Comparison of ENCODE assay signal across 8 cellular contexts in the genomic region with DNA sequence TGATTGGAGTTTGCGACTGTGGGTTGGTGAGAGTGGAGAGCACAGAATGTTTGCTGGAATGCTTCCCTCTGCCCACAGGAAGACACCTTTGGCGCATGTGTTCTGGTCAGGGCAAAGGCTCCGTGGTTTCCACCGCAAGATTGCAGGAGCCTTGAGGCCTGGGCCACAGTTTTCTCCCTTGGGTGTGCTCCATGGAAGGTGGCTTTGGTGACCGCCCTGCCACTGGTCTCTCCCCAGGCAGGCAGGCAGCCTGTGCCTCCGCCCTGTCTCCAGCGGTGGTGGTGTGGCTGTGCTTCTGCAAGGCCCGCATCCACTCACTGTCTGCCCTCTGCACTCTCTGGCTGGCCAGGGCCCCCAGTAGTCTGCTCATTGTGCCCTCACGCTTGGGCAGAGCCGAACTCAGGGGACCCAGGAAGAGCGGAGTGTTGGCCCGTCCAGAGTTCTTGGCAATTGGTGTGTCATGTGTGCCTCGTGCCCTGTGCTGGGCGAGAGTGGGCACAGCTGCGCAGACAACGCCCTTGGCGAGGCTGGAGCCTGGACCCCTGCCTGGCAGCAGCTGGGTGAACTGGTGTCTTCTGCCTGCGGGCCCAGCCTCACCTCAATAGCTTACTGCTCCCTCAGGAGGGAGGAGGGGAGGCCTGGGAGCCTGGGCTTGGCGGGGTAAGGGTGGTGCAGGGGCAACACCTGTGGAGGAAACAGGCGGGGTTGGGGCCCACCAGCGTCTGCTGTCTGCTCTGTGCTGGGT. TPM values are rescaled to one million over a fixed set of nuclear protein-coding genes. Genes with fewer than 3 reads are reported as not detected.
DNase-seq lines count a peak whose midpoint lies in the region; ATAC-seq, FAIRE-seq and TF ChIP-seq lines count a peak whose summit lies in the region.

No MANE protein-coding gene starts in this region.

- intact Hi-C loops in dorsolateral prefrontal cortex (cut with DNase I): loop anchor here in 1 of 2 donors (2.0 to 5.0 kb wide), 3 partner anchors 33 to 345 kb away; a partner anchor contains a TSS
- intact Hi-C loops in pancreas (cut with DNase I): no loop called here

- no peak for FAIRE-seq in pancreas (lab: Jason Lieb, UNC)

- H3K9ac ChIP-seq in OCI-LY1 (ENCODE audit: low read length): peak overlapping the region; percentile 75; the same call in 1 of the 2 replicates

- H3K9me2 ChIP-seq in DOHH2 (replicated peaks; ENCODE audit: control insufficient read depth, low read length) (no peaks in the 10 kb centered on the region), OCI-LY1 (ENCODE audit: low read depth, low read length) (no peaks in the 10 kb centered on the region)

- TF ChIP-seq CTCF in DOHH2 (IDR thresholded peaks at IDR 0.05; ENCODE audit: low read depth, low read length, poor library complexity, severe bottlenecking) (no peak), OCI-LY1 (IDR thresholded peaks at IDR 0.05; ENCODE audit: low read length) (no peak), dorsolateral prefrontal cortex (IDR thresholded peaks at IDR 0.05 in 54 of 56, conservative IDR thresholded peaks at IDR 0.05 in 2 of 56; ENCODE audit: low read depth in 1 of 56, partially characterized antibody in 56 of 56) (no peak), pancreas (IDR thresholded peaks at IDR 0.05) (no peak)

- H2AFZ ChIP-seq in OCI-LY1 (ENCODE audit: low read length): no peak overlapping the region

- DNase-seq in dorsolateral prefrontal cortex (peak in 2 of 10 donors; percentile 40 to 62), pancreas (peak in 4 of 6 donors; percentile 19 to 76 (median 37)), SKM-1 treated with dmso at 0.1 percent for 144 hours (lab: John Stamatoyannopoulos, UW; ENCODE audit: unreplicated experiment) (no peak), T1000 (lab: John Stamatoyannopoulos, UW) (no peak)

- WGBS in pancreas, 2 donors: 52 to 53% methylated on average over 19 to 21 of the region's 21 CpGs

- H3K4me3 ChIP-seq in DOHH2 (ENCODE audit: low read length): peak overlapping the region; percentile 81
- peak overlapping the region; percentile 80 for H3K4me3 ChIP-seq in OCI-LY1 (ENCODE audit: low read depth, low read length, poor library complexity, severe bottlenecking)
- H3K4me3 ChIP-seq in dorsolateral prefrontal cortex: peak overlapping the region; percentile 3 to 100 (median 95)
- H3K4me3 ChIP-seq in pancreas: peak overlapping the region in 3 of 4 donors; percentile 79 to 97 (median 84)

- peaks cover 15% of the 10 kb centered on the region for H3K36me3 ChIP-seq in DOHH2 (ENCODE audit: control insufficient read depth, low read length)
- peaks cover 3% of the 10 kb centered on the region; the same call in 1 of the 2 replicates for H3K36me3 ChIP-seq in OCI-LY1 (ENCODE audit: insufficient read depth, low read length)
- peaks cover 0 to under 1% (median 0%) of the 10 kb centered on the region in 3 donors for H3K36me3 ChIP-seq in pancreas

- H3K27ac ChIP-seq in DOHH2 (ENCODE audit: low read depth, low read length): no peak overlapping the region
- peak overlapping the region; percentile 19 for H3K27ac ChIP-seq in OCI-LY1 (ENCODE audit: low read depth, low read length, poor library complexity, severe bottlenecking)
- H3K27ac ChIP-seq in dorsolateral prefrontal cortex: peak overlapping the region in 55 of 59 donors; percentile 29 to 100 (median 97)
- peak overlapping the region; percentile 87 to 96 (median 92) for H3K27ac ChIP-seq in pancreas

- H3K4me1 ChIP-seq in DOHH2 (ENCODE audit: control insufficient read depth, low read length): peaks cover 59% of the 10 kb centered on the region
- peaks cover 51% of the 10 kb centered on the region for H3K4me1 ChIP-seq in OCI-LY1 (ENCODE audit: insufficient read depth, low read length, severe bottlenecking)
- H3K4me1 ChIP-seq in pancreas: peaks cover 11 to 25% (median 25%) of the 10 kb centered on the region in 3 donors

- H3K27me3 ChIP-seq in DOHH2 (ENCODE audit: control insufficient read depth, low read length): no peaks in the 10 kb centered on the region
- H3K27me3 ChIP-seq in OCI-LY1 (ENCODE audit: insufficient read depth, low read length): no peaks in the 10 kb centered on the region
- H3K27me3 ChIP-seq in dorsolateral prefrontal cortex: no peaks in the 10 kb centered on the region
- H3K27me3 ChIP-seq in pancreas: no peaks in the 10 kb centered on the region

- H3K79me2 ChIP-seq in DOHH2 (ENCODE audit: control insufficient read depth, low read length) (peaks cover 67% of the 10 kb centered on the region), OCI-LY1 (ENCODE audit: insufficient read depth, low read length) (peaks cover 27% of the 10 kb centered on the region; the same call in 1 of the 2 replicates)

- H4K20me1 ChIP-seq in DOHH2 (ENCODE audit: control insufficient read depth, insufficient read depth, low read depth, low read length) (peaks cover 18% of the 10 kb centered on the region; the same call in 1 of the 2 replicates), OCI-LY1 (ENCODE audit: insufficient read depth, low read length) (no peaks in the 10 kb centered on the region)

- no peaks in the 10 kb centered on the region for H3K9me3 ChIP-seq in DOHH2 (ENCODE audit: control insufficient read depth, insufficient read depth, low read length)
- no peaks in the 10 kb centered on the region for H3K9me3 ChIP-seq in OCI-LY1 (ENCODE audit: low read length)
- no peaks in the 10 kb centered on the region for H3K9me3 ChIP-seq in pancreas

- H3F3A ChIP-seq in DOHH2 (ENCODE audit: control insufficient read depth, insufficient read depth): peaks cover 6% of the 10 kb centered on the region
- no peaks in the 10 kb centered on the region for H3F3A ChIP-seq in OCI-LY1 (ENCODE audit: insufficient read depth, low read length)

- H3K4me2 ChIP-seq in DOHH2 (ENCODE audit: low read length) (peak overlapping the region; percentile 86), OCI-LY1 (ENCODE audit: low read length) (peak overlapping the region; percentile 95)

- ATAC-seq in pancreas (no peak), HG03342 (IDR thresholded peaks at IDR 0.05; ENCODE audit: unreplicated experiment) (no peak), HG02870 (IDR thresholded peaks at IDR 0.05; ENCODE audit: unreplicated experiment) (no peak)

RNA-seq across cellular contexts. Expression of a gene that starts 2.0 kb away (rescaled TPM):
- total RNA-seq in dorsolateral prefrontal cortex: 100 to 1,000 TPM; 226 to 417 (median 315) TPM
- total RNA-seq in pancreas: 100 to 1,000 TPM in 2 of 6 donors, 10 to 100 TPM in 4; 71.5 to 114 (median 98.6) TPM
- polyA plus RNA-seq in pancreas: 100 to 1,000 TPM; 317 TPM

RNA-seq across cellular contexts. Expression of a gene that starts 7.7 kb away (rescaled TPM):
- total RNA-seq in dorsolateral prefrontal cortex: 10 to 100 TPM in 112 of 120 experiments, 1 to 10 TPM in 8; 6.4 to 80.4 (median 20.6) TPM
- under 1 TPM; 0.08 to 0.69 (median 0.34) TPM for total RNA-seq in pancreas
- polyA plus RNA-seq in pancreas: under 1 TPM; 0.59 to 0.80 TPM

RNA-seq across cellular contexts. Expression of a gene that starts 23.6 kb away (rescaled TPM):
- 10 to 100 TPM in 55 of 120 experiments, 1 to 10 TPM in 65; 6.6 to 16.0 (median 9.7) TPM for total RNA-seq in dorsolateral prefrontal cortex
- total RNA-seq in pancreas: 10 to 100 TPM in 1 of 6 donors, 1 to 10 TPM in 5; 6.1 to 14.4 (median 8.0) TPM
- polyA plus RNA-seq in pancreas: 1 to 10 TPM; 2.4 to 2.7 TPM

RNA-seq across cellular contexts. Expression of a gene that starts 32.9 kb away (rescaled TPM):
- 10 to 100 TPM; 31.4 to 79.7 (median 54.4) TPM for total RNA-seq in dorsolateral prefrontal cortex
- total RNA-seq in pancreas: 10 to 100 TPM; 18.1 to 24.7 (median 23.9) TPM
- 100 to 1,000 TPM; 103 to 113 TPM for polyA plus RNA-seq in pancreas

RNA-seq across cellular contexts. Expression of a gene that starts 38.9 kb away (rescaled TPM):
- 10 to 100 TPM; 10.3 to 25.9 (median 17.7) TPM for total RNA-seq in dorsolateral prefrontal cortex
- total RNA-seq in pancreas: 1 to 10 TPM; 6.3 to 9.3 (median 7.8) TPM
- 10 to 100 TPM; 18.9 to 33.2 TPM for polyA plus RNA-seq in pancreas

Comparison
In these comparisons a context has a peak if more than half of its experiments do, and no peak if none do; other contexts are left out.
1. DNase-seq: peak in pancreas (4 of 6); none in SKM-1 treated with dmso at 0.1 percent for 144 hours (single experiment) and T1000 (single experiment).
2. RNA of a gene that starts 7.7 kb away (total RNA-seq): 6.4 to 80.4 TPM in dorsolateral prefrontal cortex; 0.08 to 0.69 TPM in pancreas; every median in the first group is over 4 times any median in the second.
3. Peak in every context shown above with its lines, with median percentiles within 50 percentile points of each other: H3K4me3 ChIP-seq.